In genomic region chr12:32400114-32400672, GRCh38 we compare ENCODE assay signal across 8 cellular contexts. TPM values are rescaled to one million over a fixed set of nuclear protein-coding genes. Genes with fewer than 3 reads are reported as not detected.
DNase-seq lines count a peak whose midpoint lies in the region; ATAC-seq and TF ChIP-seq lines count a peak whose summit lies in the region.

No MANE protein-coding gene starts in this region.

- H3K36me3 Mint-ChIP-seq in central memory CD8-positive, alpha-beta T cell (ENCODE audit: insufficient read depth): peaks cover 2% of the 10 kb centered on the region

- peak overlapping the region; percentile 89 to 92 for H3K27ac ChIP-seq in lung (ENCODE audit: low read depth in 1 of 2, low read length in 1 of 2)
- peak overlapping the region; percentile 85 for H3K27ac ChIP-seq in vagina

- no peak for TF ChIP-seq CTCF in LNCaP clone FGC (IDR thresholded peaks at IDR 0.05; ENCODE audit: control insufficient read depth, extremely low read depth, insufficient read depth)
- TF ChIP-seq CTCF in lung (IDR thresholded peaks at IDR 0.05; ENCODE audit: control extremely low read depth, extremely low read depth): no peak
- TF ChIP-seq CTCF in vagina (IDR thresholded peaks at IDR 0.05): no peak

- in situ Hi-C loops in Caki2 (cut with HindIII; ENCODE audit: low pct_unique_long_range_greater_than_20kb, low sequenced_read_pairs): no loop called here

- WGBS in lung, 2 donors: 18 to 23% methylated on average over 15 of the region's 15 CpGs

- H3K36me3 ChIP-seq in lung (ENCODE audit: control insufficient read depth in 2 of 2, insufficient read depth in 2 of 2, low read length in 2 of 2): no peaks in the 10 kb centered on the region
- H3K36me3 ChIP-seq in vagina: no peaks in the 10 kb centered on the region

- H3K27ac Mint-ChIP-seq in central memory CD8-positive, alpha-beta T cell (ENCODE audit: low read depth): no peak overlapping the region

- H3K4me1 Mint-ChIP-seq in central memory CD8-positive, alpha-beta T cell: peaks cover 5% of the 10 kb centered on the region

- TF ChIP-seq POLR2A in vagina (IDR thresholded peaks at IDR 0.05): no peak

- ATAC-seq in central memory CD8-positive, alpha-beta T cell (replicated peaks; ENCODE audit: extremely low read depth, poor library complexity, severe bottlenecking): no peak
- ATAC-seq in lung (ENCODE audit: insufficient read depth, low FRiP score) (no peak), GM21619 (IDR thresholded peaks at IDR 0.05; ENCODE audit: unreplicated experiment) (no peak), HG02763 (IDR thresholded peaks at IDR 0.05; ENCODE audit: unreplicated experiment) (no peak)

- intact Hi-C loops in vagina (cut with DNase I): no loop called here

- H3K4me1 ChIP-seq in lung (ENCODE audit: control insufficient read depth in 2 of 2, insufficient read depth in 2 of 2, low read length in 2 of 2): peaks cover 0 to 7% of the 10 kb centered on the region in 2 donors
- peaks cover 12% of the 10 kb centered on the region for H3K4me1 ChIP-seq in vagina

- H3K4me3 ChIP-seq in LNCaP clone FGC (ENCODE audit: low read depth, low read length) (peak overlapping the region; percentile 63), lung (peak overlapping the region; percentile 81), vagina (peak overlapping the region; percentile 56 to 67)

- no peaks in the 10 kb centered on the region for H3K9me3 Mint-ChIP-seq in central memory CD8-positive, alpha-beta T cell

- peak overlapping the region; percentile 82 for H3K4me3 Mint-ChIP-seq in central memory CD8-positive, alpha-beta T cell

- no peaks in the 10 kb centered on the region for H3K9me3 ChIP-seq in lung (ENCODE audit: control insufficient read depth in 2 of 2, insufficient read depth in 1 of 2, low read length in 1 of 2)
- H3K9me3 ChIP-seq in vagina: no peaks in the 10 kb centered on the region

- H3K27me3 Mint-ChIP-seq in central memory CD8-positive, alpha-beta T cell: peaks cover 62% of the 10 kb centered on the region

- DNase-seq in Caki2 (ENCODE audit: low read depth) (peak; percentile 50), LNCaP clone FGC (ENCODE audit: low read depth) (peak; percentile 13), lung (ENCODE audit: low spot score) (peak; percentile 31), vagina (ENCODE audit: extremely low spot score in 2 of 2) (no peak), retina (no peak)
- DNase-seq in central memory CD8-positive, alpha-beta T cell (ENCODE audit: low spot score in 2 of 2): no peak

- no peaks in the 10 kb centered on the region for H3K27me3 ChIP-seq in lung (ENCODE audit: control insufficient read depth, insufficient read depth)
- H3K27me3 ChIP-seq in vagina: no peaks in the 10 kb centered on the region

RNA-seq across cellular contexts. Expression of gene FGD4, which starts 0.8 kb away (rescaled TPM):
- 13.9 and 16.4 TPM in 2 replicates for total RNA-seq in Caki2 (2014; rRNA removed; shearing (Covaris generic); ENCODE audit: low replicate concordance)
- total RNA-seq in lung (10 to 100 TPM; 35.1 to 64.6 TPM), vagina (38.3 TPM)
- 10 to 100 TPM in 1 of 2 donors, 1 to 10 TPM in 1; 4.8 to 13.2 TPM for polyA plus RNA-seq in lung

Comparison
In these comparisons a context has a peak if more than half of its experiments do, and no peak if none do; other contexts are left out.
1. DNase-seq: peak in Caki2 (single experiment), LNCaP clone FGC (single experiment) and lung (single experiment); none in central memory CD8-positive, alpha-beta T cell (0 of 2), vagina (0 of 2) and retina (single experiment).
2. Peak in every context shown above with its lines, with median percentiles within 50 percentile points of each other: H3K4me3 ChIP-seq.